Comparison of ENCODE assay signal across 13 cellular contexts in the genomic region with DNA sequence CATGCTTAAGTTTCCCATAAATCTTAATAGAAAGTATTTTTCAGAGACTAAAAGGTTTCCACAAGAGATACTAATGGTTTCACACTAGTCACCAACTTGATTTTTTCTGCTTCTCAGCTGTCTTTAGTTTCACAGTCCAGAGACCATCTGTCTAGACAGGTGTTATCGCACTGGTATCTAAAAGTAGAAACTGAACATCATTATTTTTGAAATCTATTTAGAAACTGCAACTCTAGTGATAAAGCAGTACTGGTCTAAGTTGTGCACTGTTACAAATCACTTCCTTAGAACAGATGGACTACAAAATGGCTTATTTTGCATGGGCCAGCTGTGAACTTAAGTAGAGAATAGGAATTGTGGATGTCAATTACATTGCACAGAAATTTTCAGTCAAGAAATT.
DNase-seq lines count a peak whose midpoint lies in the region; ATAC-seq lines count a peak whose summit lies in the region.
"Had no signal": no experiment of that assay in that cellular context is flagged by ENCODE, and none has a peak within 500 bp of the region (broad histone marks: within the 10 kb centered on the region; RNA-seq: fewer than 3 reads in every experiment).

No MANE protein-coding gene starts in this region.

- H3K4me3 ChIP-seq in ACC112 (ENCODE audit: low read depth, low read length) (no peak overlapping the region), MG63 (no peak overlapping the region)
- H3K4me3 ChIP-seq: thoracic aorta had no signal

- H3K36me3 ChIP-seq in ACC112 (ENCODE audit: insufficient read depth, low read length) (no peaks in the 10 kb centered on the region), MG63 (no peaks in the 10 kb centered on the region)
- H3K36me3 ChIP-seq: thoracic aorta had no signal

- no peak for DNase-seq in activated naive CD8-positive, alpha-beta T cell treated with anti-CD3 and anti-CD28 coated beads for 36 hours
- DNase-seq in T-helper 2 cell treated with Interferon-gamma antibody and Interleukin-4, amounts not matched to agents 5 μg/mL and 100 μg/mL, for 36 hours (ENCODE audit: low spot score), result no peak
- no peak for DNase-seq in MG63
- no peak for DNase-seq in activated naive CD4-positive, alpha-beta T cell treated with anti-CD3 and anti-CD28 coated beads, Interleukin-2, amount 50 U/mL, for 16 hours
- DNase-seq: 8988T; activated CD4-positive, alpha-beta memory T cell treated with anti-CD3 and anti-CD28 coated beads for 36 hours; NCI-H1436 treated with DMSO at 0.1 percent for 48 hours had no signal

- H3K36me3 Mint-ChIP-seq in activated naive CD8-positive, alpha-beta T cell treated with anti-CD3 and anti-CD28 coated beads for 36 hours, result no peaks in the 10 kb centered on the region
- H3K36me3 Mint-ChIP-seq in T-helper 2 cell treated with Interferon-gamma antibody and Interleukin-4, amounts not matched to agents 5 μg/mL and 100 μg/mL, for 36 hours (ENCODE audit: low read depth), result no peaks in the 10 kb centered on the region
- H3K36me3 Mint-ChIP-seq: activated CD4-positive, alpha-beta memory T cell treated with anti-CD3 and anti-CD28 coated beads for 36 hours; natural killer cell treated with Interleukin-12 subunit alpha and Interleukin-12 subunit beta and Interleukin-15 and Interleukin-18, amount 100 ng/mL, for 72 hours had no signal

- peaks cover 3% of the 10 kb centered on the region for H3K9me3 Mint-ChIP-seq in activated naive CD8-positive, alpha-beta T cell treated with anti-CD3 and anti-CD28 coated beads for 36 hours
- H3K9me3 Mint-ChIP-seq in T-helper 2 cell treated with Interferon-gamma antibody and Interleukin-4, amounts not matched to agents 5 μg/mL and 100 μg/mL, for 36 hours, result peaks cover 22% of the 10 kb centered on the region

- H3K27ac Mint-ChIP-seq in activated naive CD8-positive, alpha-beta T cell treated with anti-CD3 and anti-CD28 coated beads for 36 hours, result no peak overlapping the region
- no peak overlapping the region for H3K27ac Mint-ChIP-seq in T-helper 2 cell treated with Interferon-gamma antibody and Interleukin-4, amounts not matched to agents 5 μg/mL and 100 μg/mL, for 36 hours
- H3K27ac Mint-ChIP-seq: activated CD4-positive, alpha-beta memory T cell treated with anti-CD3 and anti-CD28 coated beads for 36 hours; natural killer cell treated with Interleukin-12 subunit alpha and Interleukin-12 subunit beta and Interleukin-15 and Interleukin-18, amount 100 ng/mL, for 72 hours had no signal

- H3K4me1 Mint-ChIP-seq in activated naive CD8-positive, alpha-beta T cell treated with anti-CD3 and anti-CD28 coated beads for 36 hours, result no peaks in the 10 kb centered on the region
- no peaks in the 10 kb centered on the region for H3K4me1 Mint-ChIP-seq in T-helper 2 cell treated with Interferon-gamma antibody and Interleukin-4, amounts not matched to agents 5 μg/mL and 100 μg/mL, for 36 hours (ENCODE audit: low read depth)

- ATAC-seq in GM19372 (IDR thresholded peaks at IDR 0.05; ENCODE audit: low read depth, unreplicated experiment), result peak; percentile 90
- peak; percentile 97 for ATAC-seq in HG02852 (IDR thresholded peaks at IDR 0.05; ENCODE audit: unreplicated experiment)
- peak; percentile 94 for ATAC-seq in HG03575 (IDR thresholded peaks at IDR 0.05; ENCODE audit: extremely low read depth, insufficient number of reproducible peaks, low FRiP score, unreplicated experiment)
- ATAC-seq: natural killer cell treated with Interleukin-12 subunit alpha and Interleukin-12 subunit beta and Interleukin-15 and Interleukin-18, amount 100 ng/mL, for 72 hours had no signal

- H3K4me1 ChIP-seq in ACC112 (ENCODE audit: control insufficient read depth, insufficient read depth, low read length, unreplicated experiment), result no peaks in the 10 kb centered on the region

- H3K79me2 ChIP-seq in ACC112 (ENCODE audit: control insufficient read depth, insufficient read depth, low read length, unreplicated experiment), result no peaks in the 10 kb centered on the region

- H3K27ac ChIP-seq in ACC112 (ENCODE audit: low read depth, low read length), result no peak overlapping the region
- H3K27ac ChIP-seq: thoracic aorta had no signal

- no peaks in the 10 kb centered on the region for H3K27me3 Mint-ChIP-seq in activated naive CD8-positive, alpha-beta T cell treated with anti-CD3 and anti-CD28 coated beads for 36 hours
- no peaks in the 10 kb centered on the region for H3K27me3 Mint-ChIP-seq in T-helper 2 cell treated with Interferon-gamma antibody and Interleukin-4, amounts not matched to agents 5 μg/mL and 100 μg/mL, for 36 hours (ENCODE audit: low read depth)
- H3K27me3 Mint-ChIP-seq: activated CD4-positive, alpha-beta memory T cell treated with anti-CD3 and anti-CD28 coated beads for 36 hours; natural killer cell treated with Interleukin-12 subunit alpha and Interleukin-12 subunit beta and Interleukin-15 and Interleukin-18, amount 100 ng/mL, for 72 hours had no signal

- H3K9me3 ChIP-seq in MG63, result no peaks in the 10 kb centered on the region
- H3K9me3 ChIP-seq: thoracic aorta had no signal

- no peak overlapping the region for H3K4me3 Mint-ChIP-seq in activated naive CD8-positive, alpha-beta T cell treated with anti-CD3 and anti-CD28 coated beads for 36 hours
- no peak overlapping the region for H3K4me3 Mint-ChIP-seq in T-helper 2 cell treated with Interferon-gamma antibody and Interleukin-4, amounts not matched to agents 5 μg/mL and 100 μg/mL, for 36 hours
- H3K4me3 Mint-ChIP-seq: activated CD4-positive, alpha-beta memory T cell treated with anti-CD3 and anti-CD28 coated beads for 36 hours; natural killer cell treated with Interleukin-12 subunit alpha and Interleukin-12 subunit beta and Interleukin-15 and Interleukin-18, amount 100 ng/mL, for 72 hours had no signal

- H3K27me3 ChIP-seq in ACC112 (ENCODE audit: insufficient read depth, low read length) (no peaks in the 10 kb centered on the region), MG63 (no peaks in the 10 kb centered on the region)

- H2AFZ ChIP-seq in ACC112 (ENCODE audit: low read length, unreplicated experiment), result peak overlapping the region; percentile 59
